17 cellular contexts compared by ENCODE assay signal in the genomic region with DNA sequence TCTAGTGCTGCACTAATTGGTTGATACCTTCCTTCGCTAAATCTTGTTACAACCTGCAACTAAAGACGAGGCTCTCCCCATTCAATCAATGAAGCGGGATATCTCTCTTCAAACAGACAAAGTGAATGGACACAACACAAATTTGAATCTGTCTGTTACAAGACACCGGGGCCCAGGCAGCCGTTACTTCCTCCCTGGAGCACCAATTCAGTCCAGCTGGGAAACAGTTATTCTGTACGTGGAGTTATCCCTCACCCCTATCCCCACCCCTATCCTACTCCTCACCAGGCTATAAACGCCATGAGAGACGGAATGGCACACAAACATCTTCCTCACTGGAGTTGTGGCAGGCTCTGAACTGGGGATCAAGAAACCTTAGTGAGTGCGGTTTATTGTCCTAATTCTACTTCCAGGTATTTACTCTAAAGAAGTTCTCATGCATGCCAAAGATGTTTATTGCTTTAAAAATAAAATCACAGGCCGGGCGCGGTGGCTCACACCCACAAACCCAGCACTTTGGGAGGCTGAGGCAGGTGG.
A peak's percentile ranks its signal among the peaks of the same experiment; 100 is the strongest.
DNase-seq lines count a peak whose midpoint lies in the region; ATAC-seq and TF ChIP-seq lines count a peak whose summit lies in the region.
"Had no signal": no experiment of that assay in that cellular context is flagged by ENCODE, and none has a peak within 500 bp of the region (broad histone marks: within the 10 kb centered on the region; RNA-seq: fewer than 3 reads in every experiment).

No MANE protein-coding gene starts in this region.

- CTCF ChIA-PET in CD8-positive, alpha-beta T cell (lab: Charles Lee), result no interaction called here

- intact Hi-C loops in CD8-positive, alpha-beta T cell (cut with DNase I, micrococcal nuclease), result no loop called here
- intact Hi-C loops in colonic mucosa (cut with DNase I), result no loop called here

- peak overlapping the region; percentile 87 for H3K27ac Mint-ChIP-seq in CD8-positive, alpha-beta T cell
- no peak overlapping the region for H3K27ac Mint-ChIP-seq in neural progenitor cell

- H3K9me3 ChIP-seq in CD8-positive, alpha-beta T cell (ENCODE audit: low read length), result no peaks in the 10 kb centered on the region
- H3K9me3 ChIP-seq in colonic mucosa (no peaks in the 10 kb centered on the region), neural progenitor cell (ENCODE audit: low read depth) (no peaks in the 10 kb centered on the region)
- H3K9me3 ChIP-seq: body of pancreas, left lung, Peyer's patch, spleen had no signal

- no peak for TF ChIP-seq CTCF in CD8-positive, alpha-beta T cell (IDR thresholded peaks at IDR 0.05)
- TF ChIP-seq CTCF in colonic mucosa (IDR thresholded peaks at IDR 0.05) (no peak), neural progenitor cell (IDR thresholded peaks at IDR 0.05) (no peak), GM20000 (IDR thresholded peaks at IDR 0.05; ENCODE audit: extremely low read depth, missing control alignments) (no peak)

- H3K36me3 Mint-ChIP-seq in CD8-positive, alpha-beta T cell, result peaks cover 32% of the 10 kb centered on the region
- peaks cover 2% of the 10 kb centered on the region for H3K36me3 Mint-ChIP-seq in neural progenitor cell

- H3K4me1 ChIP-seq in CD8-positive, alpha-beta T cell (ENCODE audit: insufficient read depth, low read length), result peaks cover 61% of the 10 kb centered on the region
- H3K4me1 ChIP-seq in colonic mucosa, result peaks cover 4% of the 10 kb centered on the region
- peaks cover 6% of the 10 kb centered on the region for H3K4me1 ChIP-seq in neural progenitor cell

- no peak overlapping the region for H3K4me3 Mint-ChIP-seq in CD8-positive, alpha-beta T cell
- no peak overlapping the region for H3K4me3 Mint-ChIP-seq in neural progenitor cell

- H3K79me2 ChIP-seq in neural progenitor cell (ENCODE audit: low read depth), result no peaks in the 10 kb centered on the region

- H2AFZ ChIP-seq in neural progenitor cell (replicated peaks), result no peak overlapping the region

- peak overlapping the region; percentile 7 for H3K27ac ChIP-seq in CD8-positive, alpha-beta T cell (ENCODE audit: low read depth, low read length)
- no peak overlapping the region for H3K27ac ChIP-seq in colonic mucosa
- no peak overlapping the region for H3K27ac ChIP-seq in neural progenitor cell
- H3K27ac ChIP-seq: body of pancreas, left lung, Peyer's patch had no signal

- DNase-seq in NCI-H82 (lab: John Stamatoyannopoulos, UW) (peak; percentile 49), NCI-H82 treated with DMSO at 0.1 percent for 48 hours (lab: John Stamatoyannopoulos, UW; ENCODE audit: unreplicated experiment) (no peak), colonic mucosa (peak; percentile 35), neural progenitor cell (ENCODE audit: low spot score) (peak; percentile 4), GM20000 (ENCODE audit: low spot score) (no peak), GF-D8 (lab: John Stamatoyannopoulos, UW) (no peak), T-helper 2 cell (no peak)
- DNase-seq in CD8-positive, alpha-beta T cell, result no peak
- DNase-seq: body of pancreas; GDM1; left lung; NK-92 treated with Interleukin-12 subunit alpha and Interleukin-12 subunit beta, amount 100 ng/mL, for 24 hours; nucleus accumbens; Peyer's patch; spleen; stimulated activated CD4-positive, alpha-beta T cell treated with anti-CD3 and anti-CD28 coated beads, Interleukin-4, amount 100 ng/mL, for 24 hours had no signal

- H3K4me2 ChIP-seq in neural progenitor cell, result no peak overlapping the region

- H3K4me1 Mint-ChIP-seq in CD8-positive, alpha-beta T cell (ENCODE audit: low read depth), result peaks cover 84% of the 10 kb centered on the region
- peaks cover 12% of the 10 kb centered on the region for H3K4me1 Mint-ChIP-seq in neural progenitor cell

- no peak overlapping the region for H3K4me3 ChIP-seq in CD8-positive, alpha-beta T cell (ENCODE audit: low read depth, low read length)
- no peak overlapping the region for H3K4me3 ChIP-seq in colonic mucosa
- no peak overlapping the region for H3K4me3 ChIP-seq in neural progenitor cell
- H3K4me3 ChIP-seq: body of pancreas, left lung, Peyer's patch, spleen had no signal

- ATAC-seq in CD8-positive, alpha-beta T cell, result no peak
- ATAC-seq: activated CD4-positive, CD25-positive, alpha-beta regulatory T cell treated with anti-CD3 and anti-CD28 coated beads, Interleukin-2, amount 50 U/mL, for 24 hours; body of pancreas; left lung had no signal

- H3K27me3 ChIP-seq in CD8-positive, alpha-beta T cell (ENCODE audit: insufficient read depth, low read length), result no peaks in the 10 kb centered on the region
- H3K27me3 ChIP-seq in colonic mucosa, result no peaks in the 10 kb centered on the region
- no peaks in the 10 kb centered on the region for H3K27me3 ChIP-seq in neural progenitor cell
- H3K27me3 ChIP-seq: body of pancreas, left lung, Peyer's patch, spleen had no signal

- H3K9me3 Mint-ChIP-seq in CD8-positive, alpha-beta T cell, result no peaks in the 10 kb centered on the region
- H3K9me3 Mint-ChIP-seq in neural progenitor cell, result no peaks in the 10 kb centered on the region

- H3K9ac ChIP-seq in colonic mucosa (ENCODE audit: low read depth in 2 of 2, low read length in 2 of 2) (no peak overlapping the region), neural progenitor cell (no peak overlapping the region)

- no peaks in the 10 kb centered on the region for H3F3A ChIP-seq in neural progenitor cell (ENCODE audit: low read depth)

- POLR2A ChIA-PET in CD8-positive, alpha-beta T cell (lab: Charles Lee), result no interaction called here

- no peaks in the 10 kb centered on the region for H3K27me3 Mint-ChIP-seq in CD8-positive, alpha-beta T cell (ENCODE audit: low read depth)
- H3K27me3 Mint-ChIP-seq in neural progenitor cell (ENCODE audit: insufficient read depth, low read depth), result no peaks in the 10 kb centered on the region

- H4K20me1 ChIP-seq in neural progenitor cell (ENCODE audit: low read depth), result peaks cover 4% of the 10 kb centered on the region

- H3K36me3 ChIP-seq in CD8-positive, alpha-beta T cell (ENCODE audit: insufficient read depth, low read length), result no peaks in the 10 kb centered on the region
- H3K36me3 ChIP-seq in colonic mucosa (no peaks in the 10 kb centered on the region), neural progenitor cell (no peaks in the 10 kb centered on the region)
- H3K36me3 ChIP-seq: left lung, Peyer's patch, spleen had no signal

Comparison
In these comparisons a context has a peak if more than half of its experiments do, and no peak if none do; other contexts are left out.
1. DNase-seq: peak in NCI-H82 (single experiment), colonic mucosa (single experiment) and neural progenitor cell (single experiment); none in NCI-H82 treated with DMSO at 0.1 percent for 48 hours (single experiment), CD8-positive, alpha-beta T cell (0 of 7), GM20000 (single experiment), GF-D8 (single experiment) and T-helper 2 cell (0 of 5).